In the genomic region with DNA sequence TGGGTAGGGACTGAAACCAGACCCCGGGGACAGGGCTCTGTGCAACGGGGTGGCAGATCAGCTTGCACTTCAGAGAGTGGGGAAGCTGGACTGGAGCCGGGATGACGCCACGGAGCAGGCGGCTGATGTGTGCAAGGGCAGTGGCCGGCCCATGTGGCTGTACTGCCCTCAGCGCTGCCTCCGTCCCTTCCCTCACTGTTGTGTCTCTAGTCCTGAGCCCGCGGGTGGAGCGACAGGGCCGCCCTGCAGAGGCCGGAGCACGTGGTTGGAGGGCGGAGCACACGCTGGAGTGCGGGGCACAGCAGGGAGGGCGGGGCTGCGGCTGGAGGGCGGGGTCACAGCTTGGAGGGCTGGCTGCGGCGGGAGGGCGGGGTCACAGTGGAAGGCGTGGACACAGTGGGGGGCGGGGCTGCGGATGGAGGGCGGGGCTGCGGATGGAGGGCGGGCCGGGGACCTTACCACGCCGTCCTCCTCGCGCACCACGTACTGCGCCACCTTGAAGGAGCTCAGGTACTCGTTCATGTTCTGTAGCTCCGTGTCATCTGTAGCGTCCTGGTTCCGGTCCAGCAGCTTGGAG, we compare ENCODE assay signal across 8 cellular contexts.
A peak's percentile ranks its signal among the peaks of the same experiment; 100 is the strongest.
DNase-seq lines count a peak whose midpoint lies in the region; ATAC-seq and TF ChIP-seq lines count a peak whose summit lies in the region.

No MANE protein-coding gene starts in this region.

- TF ChIP-seq CTCF in astrocyte of the spinal cord (IDR thresholded peaks at IDR 0.05; ENCODE audit: low read depth, low read length), result no peak

- DNase-seq in NCI-H748 (lab: John Stamatoyannopoulos, UW; ENCODE audit: unreplicated experiment), result peak; percentile 41
- DNase-seq in NCI-H748 treated with DMSO at 0.1 percent for 48 hours (lab: John Stamatoyannopoulos, UW), result no peak
- peak; percentile 77 for DNase-seq in T-helper 9 cell
- DNase-seq in astrocyte of the spinal cord (ENCODE audit: low read depth, low spot score), result peak; percentile 37
- peak; percentile 99 for DNase-seq in iPS-NIHi7 (ENCODE audit: extremely low spot score)
- peak; percentile 78 for DNase-seq in stimulated activated CD4-positive, alpha-beta T cell treated with anti-CD3 and anti-CD28 coated beads, Interleukin-1b, Interleukin-23, amount 100 ng/mL, for 48 hours
- no peak for DNase-seq in putamen (ENCODE audit: low spot score)

- no peak overlapping the region for H3K4me3 ChIP-seq in astrocyte of the spinal cord (ENCODE audit: low read depth, low read length)

- in situ Hi-C loops in astrocyte of the spinal cord (cut with HindIII; ENCODE audit: low sequenced_read_pairs), result no loop called here

- no peak for ATAC-seq in HG02884 (IDR thresholded peaks at IDR 0.05; ENCODE audit: unreplicated experiment)

Comparison
In these comparisons a context has a peak if more than half of its experiments do, and no peak if none do; other contexts are left out.
1. DNase-seq: peak in NCI-H748 (single experiment), T-helper 9 cell (single experiment), astrocyte of the spinal cord (single experiment), iPS-NIHi7 (single experiment) and stimulated activated CD4-positive, alpha-beta T cell treated with anti-CD3 and anti-CD28 coated beads, Interleukin-1b, Interleukin-23, amount 100 ng/mL, for 48 hours (single experiment); none in NCI-H748 treated with DMSO at 0.1 percent for 48 hours (single experiment) and putamen (single experiment).